1 cellular context compared by ENCODE assay signal in genomic region chr4:107688421-107688820, GRCh38.
TF ChIP-seq lines count a peak whose summit lies in the region.

No MANE protein-coding gene starts in this region.

TF ChIP-seq in IMR-90, 13 proteins besides CTCF, POLR2A, EP300 and RAD21 (continued from another document):
- TF ChIP-seq MXI1 (IDR thresholded peaks at IDR 0.05; ENCODE audit: borderline replicate concordance, low read depth, low read length) (no peak), CEBPB (IDR thresholded peaks at IDR 0.05; ENCODE audit: low read depth, low read length) (no peak), NFE2L2 (IDR thresholded peaks at IDR 0.05; ENCODE audit: low read depth, low read length) (no peak)
